Comparison of ENCODE assay signal across 14 cellular contexts in the genomic region with DNA sequence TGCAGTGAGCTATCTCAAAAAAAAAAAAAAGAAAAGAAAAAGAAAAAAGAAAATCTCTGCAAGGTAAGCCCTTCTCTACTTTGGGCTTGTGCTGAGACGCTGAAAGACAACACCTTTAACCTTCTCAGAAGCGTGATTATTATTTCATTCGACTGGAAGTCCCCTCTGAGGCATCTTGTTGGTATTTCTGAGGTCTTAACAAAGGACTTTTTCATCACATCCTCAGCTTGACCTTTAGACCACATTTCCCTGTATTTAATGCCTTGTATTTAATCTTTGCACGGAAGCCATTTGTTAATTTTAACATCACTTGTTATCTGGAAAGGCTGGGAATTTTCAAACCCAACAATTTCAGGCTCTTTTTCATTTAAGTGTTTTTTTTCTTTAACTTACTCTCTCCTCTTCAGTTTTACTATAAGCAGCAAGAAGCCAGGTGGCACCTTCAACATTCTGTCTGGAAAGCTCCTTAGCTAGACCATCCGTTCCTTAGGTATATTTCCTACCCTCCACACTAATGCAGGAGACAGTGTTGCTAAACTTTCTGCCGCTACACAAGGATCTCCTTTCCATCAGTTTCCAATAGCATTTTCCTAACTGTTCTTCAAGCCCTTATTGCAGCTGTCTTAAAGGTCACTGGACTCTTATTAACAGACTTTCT. TPM values are rescaled to one million over a fixed set of nuclear protein-coding genes. Genes with fewer than 3 reads are reported as not detected.
DNase-seq lines count a peak whose midpoint lies in the region; ATAC-seq lines count a peak whose summit lies in the region.
"Had no signal": no experiment of that assay in that cellular context is flagged by ENCODE, and none has a peak within 500 bp of the region (broad histone marks: within the 10 kb centered on the region; RNA-seq: fewer than 3 reads in every experiment).

No MANE protein-coding gene starts in this region.

- H3K27ac Mint-ChIP-seq in activated naive CD8-positive, alpha-beta T cell treated with anti-CD3 and anti-CD28 coated beads, Interleukin-2, amount 50 U/mL, for 24 hours = peak overlapping the region; percentile 63
- H3K27ac Mint-ChIP-seq in naive thymus-derived CD8-positive, alpha-beta T cell = peak overlapping the region in 6 of 10 donors; percentile 8 to 61 (median 50)
- H3K27ac Mint-ChIP-seq: CD8-positive, alpha-beta T cell had no signal

- no peak overlapping the region for H3K4me3 Mint-ChIP-seq in activated naive CD8-positive, alpha-beta T cell treated with anti-CD3 and anti-CD28 coated beads, Interleukin-2, amount 50 U/mL, for 24 hours
- no peak overlapping the region for H3K4me3 Mint-ChIP-seq in naive thymus-derived CD8-positive, alpha-beta T cell
- H3K4me3 Mint-ChIP-seq: CD8-positive, alpha-beta T cell; neural crest cell had no signal

- peaks cover 24% of the 10 kb centered on the region for H3K36me3 Mint-ChIP-seq in activated naive CD8-positive, alpha-beta T cell treated with anti-CD3 and anti-CD28 coated beads, Interleukin-2, amount 50 U/mL, for 24 hours (ENCODE audit: low read depth)
- peaks cover 0 to 68% (median 5%) of the 10 kb centered on the region in 3 donors for H3K36me3 Mint-ChIP-seq in naive thymus-derived CD8-positive, alpha-beta T cell

- no peaks in the 10 kb centered on the region for H3K27me3 Mint-ChIP-seq in activated naive CD8-positive, alpha-beta T cell treated with anti-CD3 and anti-CD28 coated beads, Interleukin-2, amount 50 U/mL, for 24 hours
- no peaks in the 10 kb centered on the region for H3K27me3 Mint-ChIP-seq in naive thymus-derived CD8-positive, alpha-beta T cell

- DNase-seq in HS-5 (ENCODE audit: low read depth) = peak; percentile 43
- DNase-seq in activated naive CD8-positive, alpha-beta T cell treated with anti-CD3 and anti-CD28 coated beads, Interleukin-2, amount 50 U/mL, for 24 hours = no peak
- no peak for DNase-seq in naive thymus-derived CD8-positive, alpha-beta T cell
- DNase-seq in activated CD4-positive, CD25-positive, alpha-beta regulatory T cell (lab: John Stamatoyannopoulos, UW) = no peak
- DNase-seq: activated naive CD4-positive, alpha-beta T cell treated with anti-CD3 and anti-CD28 coated beads, Interleukin-2, amount 50 U/mL, for 16 hours; CD8-positive, alpha-beta T cell; cerebellar nuclear complex; lower lobe of right lung; MM.1S; NCI-H2107; SJCRH30; substantia nigra had no signal

- POLR2A ChIA-PET in naive thymus-derived CD8-positive, alpha-beta T cell (lab: Charles Lee) = interaction anchor here (0.9 to 1.3 kb wide), 3 partner anchors 10 to 109 kb away, joined by 3 to 6 read pairs (median 3); a partner anchor contains a TSS

- ATAC-seq in activated naive CD8-positive, alpha-beta T cell treated with anti-CD3 and anti-CD28 coated beads, Interleukin-2, amount 50 U/mL, for 24 hours = no peak
- ATAC-seq in naive thymus-derived CD8-positive, alpha-beta T cell = no peak
- ATAC-seq in GM18909 (IDR thresholded peaks at IDR 0.05; ENCODE audit: poor library complexity, unreplicated experiment) = no peak
- ATAC-seq: CD8-positive, alpha-beta T cell; lower lobe of right lung had no signal

- peaks cover 11% of the 10 kb centered on the region for H3K4me1 Mint-ChIP-seq in activated naive CD8-positive, alpha-beta T cell treated with anti-CD3 and anti-CD28 coated beads, Interleukin-2, amount 50 U/mL, for 24 hours
- H3K4me1 Mint-ChIP-seq in naive thymus-derived CD8-positive, alpha-beta T cell = peaks cover 4 to 10% (median 6%) of the 10 kb centered on the region in 4 donors

- H3K9me3 Mint-ChIP-seq in activated naive CD8-positive, alpha-beta T cell treated with anti-CD3 and anti-CD28 coated beads, Interleukin-2, amount 50 U/mL, for 24 hours = no peaks in the 10 kb centered on the region
- H3K9me3 Mint-ChIP-seq in naive thymus-derived CD8-positive, alpha-beta T cell = no peaks in the 10 kb centered on the region
- H3K9me3 Mint-ChIP-seq: CD8-positive, alpha-beta T cell; neural crest cell had no signal

RNA-seq across cellular contexts. Expression of a gene that starts 10.3 kb away (rescaled TPM):
- total RNA-seq in naive thymus-derived CD8-positive, alpha-beta T cell = 10 to 100 TPM; 65.4 to 75.9 TPM
- 1 to 10 TPM; 5.4 to 10.0 (median 8.4) TPM for polyA plus RNA-seq in naive thymus-derived CD8-positive, alpha-beta T cell

RNA-seq across cellular contexts. Expression of a gene that starts 15.4 kb away (rescaled TPM):
- not detected for total RNA-seq in naive thymus-derived CD8-positive, alpha-beta T cell
- not detected for polyA plus RNA-seq in naive thymus-derived CD8-positive, alpha-beta T cell
- total RNA-seq: CD8-positive, alpha-beta T cell had no signal

RNA-seq across cellular contexts. Expression of a gene that starts 16.4 kb away (rescaled TPM):
- total RNA-seq in naive thymus-derived CD8-positive, alpha-beta T cell = under 1 TPM in 1 of 2 experiments, not detected in 1; 0.21 TPM
- not detected for polyA plus RNA-seq in naive thymus-derived CD8-positive, alpha-beta T cell
- total RNA-seq: CD8-positive, alpha-beta T cell; SJCRH30 had no signal

RNA-seq across cellular contexts. Expression of a gene that starts 46.2 kb away (rescaled TPM):
- 10 to 100 TPM; 63.1 to 74.0 TPM for total RNA-seq in naive thymus-derived CD8-positive, alpha-beta T cell
- 100 to 1,000 TPM; 157 to 179 (median 174) TPM for polyA plus RNA-seq in naive thymus-derived CD8-positive, alpha-beta T cell

RNA-seq across cellular contexts. Expression of a gene that starts 52.7 kb away (rescaled TPM):
- 10 to 100 TPM; 73.7 to 74.5 TPM for total RNA-seq in naive thymus-derived CD8-positive, alpha-beta T cell
- polyA plus RNA-seq in naive thymus-derived CD8-positive, alpha-beta T cell = 10 to 100 TPM; 79.6 to 95.7 (median 91.3) TPM
